ENCODE assay signal across 2 cellular contexts in genomic region chr15:73794501-73795133, GRCh38.
TF ChIP-seq lines count a peak whose summit lies in the region.

No MANE protein-coding gene starts in this region.

TF ChIP-seq in IMR-90, 13 proteins besides CTCF, POLR2A, EP300 and RAD21:
- no peak for TF ChIP-seq CHD1 (IDR thresholded peaks at IDR 0.05; ENCODE audit: low read depth, low read length)

TF ChIP-seq in K562, 482 proteins besides CTCF, POLR2A, EP300 and RAD21:
- no peak for TF ChIP-seq GTF3C2 (IDR thresholded peaks at IDR 0.05; ENCODE audit: borderline replicate concordance, extremely low read depth, insufficient read length)
- TF ChIP-seq SIX5 (IDR thresholded peaks at IDR 0.05; ENCODE audit: borderline replicate concordance in 1 of 2, insufficient read depth in 1 of 2, low read depth in 1 of 2, low read length in 2 of 2), result peak in 1 of 2 experiments; percentile 24; a peak in 1 of 4 replicates
- no peak for TF ChIP-seq CHD4 (IDR thresholded peaks at IDR 0.05; ENCODE audit: insufficient read depth, insufficient replicate concordance, low read depth, low read length, poor library complexity, severe bottlenecking)
- no peak for TF ChIP-seq SRSF9 (IDR thresholded peaks at IDR 0.05; ENCODE audit: borderline replicate concordance, low read depth, low read length)
- no peak for TF ChIP-seq RNF219 (CRISPR knock-in tag; IDR thresholded peaks at IDR 0.05)
- TF ChIP-seq ZBTB40 (IDR thresholded peaks at IDR 0.05), result no peak
- TF ChIP-seq ZBTB40 (CRISPR knock-in tag; IDR thresholded peaks at IDR 0.05), result no peak
- no peak for TF ChIP-seq HMGN3 (IDR thresholded peaks at IDR 0.05; ENCODE audit: borderline replicate concordance, extremely low read depth, insufficient read length, low read depth, low read length)
- TF ChIP-seq ZNF121 (CRISPR knock-in tag; conservative IDR thresholded peaks at IDR 0.05), result no peak
- TF ChIP-seq HCFC1 (IDR thresholded peaks at IDR 0.05; ENCODE audit: low read depth, low read length), result peak; percentile 67
- no peak for TF ChIP-seq SMAD2 (IDR thresholded peaks at IDR 0.05; ENCODE audit: low read depth, low read length)
- no peak for TF ChIP-seq PRMT5 (CRISPR knock-in tag; IDR thresholded peaks at IDR 0.05)
- no peak for TF ChIP-seq ZNF740 (CRISPR knock-in tag; IDR thresholded peaks at IDR 0.05)
- no peak for TF ChIP-seq ZNF740 (tag; IDR thresholded peaks at IDR 0.05)
- no peak for TF ChIP-seq ZNF384 (IDR thresholded peaks at IDR 0.05; ENCODE audit: low read depth, low read length)
- peak; percentile 55; the same call in 1 of the 2 replicates for TF ChIP-seq ZNF143 (CRISPR knock-in tag; IDR thresholded peaks at IDR 0.05)
- TF ChIP-seq RBM14 (IDR thresholded peaks at IDR 0.05; ENCODE audit: borderline replicate concordance, insufficient read depth, low read depth, low read length), result no peak
- no peak for TF ChIP-seq AFF4 (CRISPR knock-in tag; IDR thresholded peaks at IDR 0.05)
- TF ChIP-seq BRD4 (IDR thresholded peaks at IDR 0.05), result no peak
- no peak for TF ChIP-seq E2F5 (CRISPR knock-in tag; IDR thresholded peaks at IDR 0.05)
